Comparison of ENCODE assay signal across 1 cellular context in the genomic region with DNA sequence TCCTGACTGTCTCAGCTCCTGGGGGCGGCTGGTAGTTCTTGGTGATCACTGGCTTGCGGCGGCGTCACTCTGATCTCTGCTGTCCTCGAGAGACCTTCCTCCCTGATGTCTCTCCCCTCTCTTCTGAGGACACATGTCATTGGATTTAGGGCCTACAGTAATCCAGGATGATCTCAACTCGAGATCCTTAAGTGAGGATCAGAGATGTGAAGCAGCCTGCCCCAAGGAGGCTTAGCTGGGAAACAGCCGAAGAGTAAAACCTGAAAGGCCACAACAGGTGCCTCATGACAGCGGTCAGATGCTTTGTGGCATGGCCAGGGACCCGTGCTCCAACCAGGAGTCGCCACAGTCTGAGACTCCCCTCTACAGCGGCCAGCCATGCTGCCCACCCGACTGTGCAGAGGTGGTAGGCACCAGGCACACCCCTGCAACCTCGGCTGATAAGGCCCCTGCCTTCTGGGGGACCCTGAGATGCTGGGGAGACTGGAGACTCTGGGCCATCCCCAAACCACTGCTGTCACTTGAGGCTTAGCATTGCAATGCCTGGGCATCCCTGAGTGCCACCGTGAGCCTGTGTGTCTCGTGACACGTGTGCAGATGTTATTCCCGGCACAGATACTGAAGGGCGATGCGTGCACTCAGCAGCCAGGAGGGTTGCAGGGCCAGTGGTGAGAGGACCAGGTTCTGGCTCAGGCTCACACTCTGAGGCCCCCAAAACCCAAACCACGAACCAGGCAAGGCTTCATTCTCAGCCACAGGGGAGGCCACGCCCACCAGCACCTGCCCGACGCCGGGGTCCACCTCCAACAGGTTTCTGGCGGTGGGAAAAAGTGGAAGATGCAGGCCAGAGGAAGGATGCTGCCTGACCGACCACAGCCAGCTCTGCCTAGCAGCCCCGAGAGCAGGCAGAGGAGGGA.
TF ChIP-seq lines count a peak whose summit lies in the region.

No MANE protein-coding gene starts in this region.

TF ChIP-seq in SK-N-SH treated with all-trans-retinoic acid at 6 μM for 48 hours, 23 proteins besides CTCF, POLR2A, EP300 and RAD21 (continued from another document):
- TF ChIP-seq, protein P1, sequence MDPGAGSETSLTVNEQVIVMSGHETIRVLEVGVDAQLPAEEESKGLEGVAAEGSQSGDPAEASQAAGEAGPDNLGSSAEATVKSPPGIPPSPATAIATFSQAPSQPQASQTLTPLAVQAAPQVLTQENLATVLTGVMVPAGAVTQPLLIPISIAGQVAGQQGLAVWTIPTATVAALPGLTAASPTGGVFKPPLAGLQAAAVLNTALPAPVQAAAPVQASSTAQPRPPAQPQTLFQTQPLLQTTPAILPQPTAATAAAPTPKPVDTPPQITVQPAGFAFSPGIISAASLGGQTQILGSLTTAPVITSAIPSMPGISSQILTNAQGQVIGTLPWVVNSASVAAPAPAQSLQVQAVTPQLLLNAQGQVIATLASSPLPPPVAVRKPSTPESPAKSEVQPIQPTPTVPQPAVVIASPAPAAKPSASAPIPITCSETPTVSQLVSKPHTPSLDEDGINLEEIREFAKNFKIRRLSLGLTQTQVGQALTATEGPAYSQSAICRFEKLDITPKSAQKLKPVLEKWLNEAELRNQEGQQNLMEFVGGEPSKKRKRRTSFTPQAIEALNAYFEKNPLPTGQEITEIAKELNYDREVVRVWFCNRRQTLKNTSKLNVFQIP (CRISPR knock-in tag; IDR thresholded peaks at IDR 0.05; ENCODE audit: borderline replicate concordance, low read depth): no peak
